ENCODE assay signal across 23 cellular contexts in the genomic region with DNA sequence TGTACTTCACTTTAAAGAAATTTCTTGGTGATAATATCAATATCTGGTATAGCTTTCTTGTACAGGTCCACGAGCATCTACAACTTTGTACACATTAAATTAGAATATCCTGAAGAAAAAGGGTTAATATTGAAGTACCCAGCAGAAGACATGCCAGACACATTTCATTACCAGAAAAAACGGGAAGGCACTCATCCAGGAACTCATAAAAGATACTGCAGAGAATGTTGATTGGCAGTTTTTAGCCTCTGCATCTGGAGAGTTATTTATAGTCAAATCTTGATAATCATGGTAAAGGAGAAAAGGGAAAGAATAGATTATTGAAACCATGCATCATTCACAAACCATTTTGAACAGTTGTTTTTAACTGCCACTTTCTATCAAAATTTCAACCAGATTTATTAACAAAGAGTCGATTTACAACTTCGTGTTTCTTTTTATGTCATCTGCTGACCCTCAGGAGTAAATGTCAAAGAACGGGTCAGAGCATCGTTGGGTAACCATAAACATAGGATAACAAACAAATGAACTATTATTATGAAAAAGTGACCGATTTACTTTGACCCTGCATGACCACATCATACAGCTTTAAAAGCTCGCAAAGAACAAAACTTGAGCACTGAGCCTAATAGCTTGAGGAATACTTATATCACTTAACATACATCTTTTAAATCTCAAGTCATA.
"Had no signal": no experiment of that assay in that cellular context is flagged by ENCODE, and none has a peak within 500 bp of the region (broad histone marks: within the 10 kb centered on the region; RNA-seq: fewer than 3 reads in every experiment).

No MANE protein-coding gene starts in this region.

- H3K27ac ChIP-seq: dorsolateral prefrontal cortex, foreskin keratinocyte, hepatocyte, right atrium auricular region, tibial artery, upper lobe of left lung, uterus had no signal

- DNase-seq: cortex of kidney; dorsolateral prefrontal cortex; effector CD8-positive, alpha-beta T cell; foreskin keratinocyte; head of caudate nucleus; left colon; left ventricle myocardium superior; mesenchymal stem cell; midbrain; posterior cingulate gyrus; stimulated activated CD4-positive, alpha-beta T cell treated with anti-CD3 and anti-CD28 coated beads, Interleukin-2, amount 100 ng/mL, for 48 hours; stimulated activated CD8-positive, alpha-beta memory T cell treated with anti-CD3 and anti-CD28 coated beads, Interleukin-4, amount 100 ng/mL, for 48 hours; tibial artery; upper lobe of left lung; uterus had no signal

- H3K27me3 ChIP-seq: dorsolateral prefrontal cortex, foreskin keratinocyte, hepatocyte, right atrium auricular region, tibial artery, upper lobe of left lung, uterus had no signal

- H3K4me3 Mint-ChIP-seq: nephron; stimulated activated effector memory CD8-positive, alpha-beta T cell treated with anti-CD3 and anti-CD28 coated beads, Interleukin-12 subunit alpha, Interleukin-12 subunit beta, amount 100 ng/mL, for 72 hours; stimulated activated naive CD8-positive, alpha-beta T cell treated with anti-CD3 and anti-CD28 coated beads, Interleukin-15, Interleukin-2, amounts not matched to agents 100 ng/mL and 50 ng/mL, for 24 hours had no signal

- H3K4me3 ChIP-seq: dorsolateral prefrontal cortex, hepatocyte, lung, right atrium auricular region, smooth muscle cell, tibial artery, upper lobe of left lung, uterus had no signal

- H3K36me3 Mint-ChIP-seq: stimulated activated effector memory CD8-positive, alpha-beta T cell treated with anti-CD3 and anti-CD28 coated beads, Interleukin-12 subunit alpha, Interleukin-12 subunit beta, amount 100 ng/mL, for 72 hours had no signal

- H3K4me2 ChIP-seq: hepatocyte, smooth muscle cell had no signal

- H3K27ac Mint-ChIP-seq: nephron; stimulated activated effector memory CD8-positive, alpha-beta T cell treated with anti-CD3 and anti-CD28 coated beads, Interleukin-12 subunit alpha, Interleukin-12 subunit beta, amount 100 ng/mL, for 72 hours; stimulated activated naive CD8-positive, alpha-beta T cell treated with anti-CD3 and anti-CD28 coated beads, Interleukin-15, Interleukin-2, amounts not matched to agents 100 ng/mL and 50 ng/mL, for 24 hours had no signal

- H3K9me3 ChIP-seq: right atrium auricular region, tibial artery, upper lobe of left lung, uterus had no signal

- H3K9me3 Mint-ChIP-seq: stimulated activated effector memory CD8-positive, alpha-beta T cell treated with anti-CD3 and anti-CD28 coated beads, Interleukin-12 subunit alpha, Interleukin-12 subunit beta, amount 100 ng/mL, for 72 hours had no signal

- ATAC-seq: esophagus mucosa; foreskin keratinocyte; left colon; left ventricle myocardium superior; stimulated activated effector memory CD8-positive, alpha-beta T cell treated with anti-CD3 and anti-CD28 coated beads, Interleukin-12 subunit alpha, Interleukin-12 subunit beta, amount 100 ng/mL, for 72 hours had no signal

- H3K4me1 ChIP-seq: tibial artery, uterus had no signal

- H3K36me3 ChIP-seq: right atrium auricular region, tibial artery, upper lobe of left lung, uterus had no signal

- H3K4me1 Mint-ChIP-seq: nephron; stimulated activated effector memory CD8-positive, alpha-beta T cell treated with anti-CD3 and anti-CD28 coated beads, Interleukin-12 subunit alpha, Interleukin-12 subunit beta, amount 100 ng/mL, for 72 hours had no signal

- H3K79me2 ChIP-seq: hepatocyte had no signal

- H2AFZ ChIP-seq: hepatocyte had no signal

- H3K27me3 Mint-ChIP-seq: stimulated activated naive CD8-positive, alpha-beta T cell treated with anti-CD3 and anti-CD28 coated beads, Interleukin-15, Interleukin-2, amounts not matched to agents 100 ng/mL and 50 ng/mL, for 24 hours had no signal
